In the genomic region with DNA sequence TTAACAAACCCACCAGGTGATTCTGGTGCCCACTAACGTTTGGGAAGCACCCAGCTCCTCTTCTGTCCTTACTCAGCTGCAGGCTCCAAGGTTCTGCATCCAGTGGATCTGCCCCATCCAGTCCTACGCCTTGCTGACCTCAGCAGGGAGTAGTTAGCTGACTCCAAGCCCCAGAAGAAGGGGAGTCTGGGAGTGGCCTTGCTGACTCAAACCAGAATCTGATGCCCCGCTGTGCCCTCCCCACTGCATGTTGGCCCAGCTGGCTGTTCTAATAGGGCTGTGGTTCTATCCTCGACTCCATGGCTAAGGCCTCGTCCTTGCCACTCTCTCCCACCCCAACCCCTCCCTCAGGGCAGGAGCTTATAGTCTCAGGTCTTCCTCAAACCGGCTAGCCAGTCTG, we compare ENCODE assay signal across 36 cellular contexts.
A peak's percentile ranks its signal among the peaks of the same experiment; 100 is the strongest.
DNase-seq lines count a peak whose midpoint lies in the region; ATAC-seq and TF ChIP-seq lines count a peak whose summit lies in the region.
"Had no signal": no experiment of that assay in that cellular context is flagged by ENCODE, and none has a peak within 500 bp of the region (broad histone marks: within the 10 kb centered on the region; RNA-seq: fewer than 3 reads in every experiment).

No MANE protein-coding gene starts in this region.

- no peak overlapping the region for H3K27ac Mint-ChIP-seq in WTC11
- no peak overlapping the region for H3K27ac Mint-ChIP-seq in activated naive CD4-positive, alpha-beta T cell treated with anti-CD3 and anti-CD28 coated beads, Interleukin-2, amount 10 ng/mL, durations not matched to agents 7 days and 5 days
- no peak overlapping the region for H3K27ac Mint-ChIP-seq in stimulated activated naive B cell treated with anti-CD40 and anti-IgM and Interleukin-4, amounts not matched to agents 10 μg/mL and 1 μg/mL and 100 μg/mL, for 72 hours
- H3K27ac Mint-ChIP-seq in activated naive CD4-positive, alpha-beta T cell treated with anti-CD3 and anti-CD28 coated beads, Interleukin-2, amount 50 U/mL, for 72 hours = no peak overlapping the region
- H3K27ac Mint-ChIP-seq: activated B cell treated with CpG ODN at 0.5 μM for 24 hours; activated CD4-positive, alpha-beta T cell treated with anti-CD3 and anti-CD28 coated beads, Interleukin-2, amount 10 ng/mL, durations not matched to agents 7 days and 5 days; activated naive CD8-positive, alpha-beta T cell; B cell; CD8-positive, alpha-beta T cell; effector memory CD8-positive, alpha-beta T cell had no signal

- H3K4me3 Mint-ChIP-seq in WTC11 = no peak overlapping the region
- H3K4me3 Mint-ChIP-seq in activated naive CD4-positive, alpha-beta T cell treated with anti-CD3 and anti-CD28 coated beads, Interleukin-2, amount 10 ng/mL, durations not matched to agents 7 days and 5 days = no peak overlapping the region
- H3K4me3 Mint-ChIP-seq in stimulated activated naive B cell treated with anti-CD40 and anti-IgM and Interleukin-4, amounts not matched to agents 10 μg/mL and 1 μg/mL and 100 μg/mL, for 72 hours = no peak overlapping the region
- H3K4me3 Mint-ChIP-seq: activated B cell treated with CpG ODN at 0.5 μM for 24 hours; activated CD4-positive, alpha-beta T cell treated with anti-CD3 and anti-CD28 coated beads, Interleukin-2, amount 10 ng/mL, durations not matched to agents 7 days and 5 days; activated naive CD8-positive, alpha-beta T cell; B cell; CD8-positive, alpha-beta T cell; effector memory CD8-positive, alpha-beta T cell had no signal

- no peaks in the 10 kb centered on the region; the same call in 1 of the 2 replicates for H3K4me1 Mint-ChIP-seq in WTC11
- H3K4me1 Mint-ChIP-seq in activated naive CD4-positive, alpha-beta T cell treated with anti-CD3 and anti-CD28 coated beads, Interleukin-2, amount 10 ng/mL, durations not matched to agents 7 days and 5 days = peaks cover 3% of the 10 kb centered on the region
- peaks cover 0 to 4% of the 10 kb centered on the region in 2 donors for H3K4me1 Mint-ChIP-seq in stimulated activated naive B cell treated with anti-CD40 and anti-IgM and Interleukin-4, amounts not matched to agents 10 μg/mL and 1 μg/mL and 100 μg/mL, for 72 hours

- no peak overlapping the region for H3K27ac ChIP-seq in foreskin keratinocyte
- H3K27ac ChIP-seq: GM23248, heart left ventricle, stomach had no signal

- H3K9me3 Mint-ChIP-seq in WTC11 = no peaks in the 10 kb centered on the region
- no peaks in the 10 kb centered on the region for H3K9me3 Mint-ChIP-seq in activated naive CD4-positive, alpha-beta T cell treated with anti-CD3 and anti-CD28 coated beads, Interleukin-2, amount 10 ng/mL, durations not matched to agents 7 days and 5 days
- H3K9me3 Mint-ChIP-seq in stimulated activated naive B cell treated with anti-CD40 and anti-IgM and Interleukin-4, amounts not matched to agents 10 μg/mL and 1 μg/mL and 100 μg/mL, for 72 hours = no peaks in the 10 kb centered on the region
- H3K9me3 Mint-ChIP-seq in activated naive CD4-positive, alpha-beta T cell treated with anti-CD3 and anti-CD28 coated beads, Interleukin-2, amount 50 U/mL, for 72 hours = no peaks in the 10 kb centered on the region
- H3K9me3 Mint-ChIP-seq: activated B cell treated with CpG ODN at 0.5 μM for 24 hours; activated CD4-positive, alpha-beta T cell treated with anti-CD3 and anti-CD28 coated beads, Interleukin-2, amount 10 ng/mL, durations not matched to agents 7 days and 5 days; CD8-positive, alpha-beta T cell; effector memory CD8-positive, alpha-beta T cell had no signal

- POLR2A ChIA-PET in WTC11 (lab: Charles Lee) = no interaction called here

- ATAC-seq in WTC11 = peak; percentile 41; the same call in 1 of the 2 replicates
- ATAC-seq in foreskin keratinocyte = peak; percentile 49
- no peak for ATAC-seq in stimulated activated naive B cell treated with anti-CD40 and anti-IgM and Interleukin-4, amounts not matched to agents 10 μg/mL and 1 μg/mL and 100 μg/mL, for 72 hours (replicated peaks)
- no peak for ATAC-seq in activated naive CD4-positive, alpha-beta T cell treated with anti-CD3 and anti-CD28 coated beads, Interleukin-2, amount 50 U/mL, for 72 hours
- ATAC-seq: CD8-positive, alpha-beta T cell; effector memory CD8-positive, alpha-beta T cell; heart left ventricle; HepG2; left ventricle myocardium superior; right cardiac atrium had no signal

- TF ChIP-seq CTCF in WTC11 (IDR thresholded peaks at IDR 0.05) (no peak), foreskin keratinocyte (conservative IDR thresholded peaks at IDR 0.05) (no peak)

- DNase-seq in Daoy (ENCODE audit: low read depth) = peak; percentile 90
- DNase-seq in MG63 = peak; percentile 89
- no peak for DNase-seq in WTC11 (ENCODE audit: low spot score)
- DNase-seq in foreskin keratinocyte = no peak
- DNase-seq in activated naive CD4-positive, alpha-beta T cell treated with anti-CD3 and anti-CD28 coated beads, Interleukin-2, amount 10 ng/mL, durations not matched to agents 7 days and 5 days = no peak
- DNase-seq in stimulated activated naive B cell treated with anti-CD40 and anti-IgM and Interleukin-4, amounts not matched to agents 10 μg/mL and 1 μg/mL and 100 μg/mL, for 72 hours = no peak
- no peak for DNase-seq in NCI-H2171 (lab: John Stamatoyannopoulos, UW)
- no peak for DNase-seq in activated naive CD4-positive, alpha-beta T cell treated with anti-CD3 and anti-CD28 coated beads, Interleukin-2, amount 50 U/mL, for 72 hours (ENCODE audit: low spot score in 2 of 2)
- DNase-seq: ACHN; activated B cell treated with CpG ODN at 0.5 μM for 24 hours; activated CD4-positive, alpha-beta T cell treated with anti-CD3 and anti-CD28 coated beads, Interleukin-2, amount 10 ng/mL, durations not matched to agents 7 days and 5 days; anterior cingulate cortex; caudate nucleus; CD8-positive, alpha-beta T cell; cortex of kidney; effector memory CD8-positive, alpha-beta T cell; EL; erythroblast; GM23248; heart left ventricle; Kasumi-1; kidney; left ventricle myocardium superior; NCI-H1048; NCI-H187; NCI-H2171 treated with DMSO at 0.1 percent for 48 hours; NCI-H524 treated with DMSO at 0.1 percent for 48 hours; NK-92 treated with Interleukin-12 subunit alpha and Interleukin-12 subunit beta, amount 100 ng/mL, for 24 hours; right cardiac atrium; SHP77 treated with DMSO at 0.1 percent for 48 hours; stimulated activated CD4-positive, alpha-beta T cell treated with anti-CD3 and anti-CD28 coated beads, Interleukin-2, amount 100 ng/mL, for 24 hours; stomach had no signal

- peaks cover 11% of the 10 kb centered on the region for H3K27me3 Mint-ChIP-seq in WTC11 (ENCODE audit: low read depth)
- no peaks in the 10 kb centered on the region for H3K27me3 Mint-ChIP-seq in activated naive CD4-positive, alpha-beta T cell treated with anti-CD3 and anti-CD28 coated beads, Interleukin-2, amount 10 ng/mL, durations not matched to agents 7 days and 5 days
- H3K27me3 Mint-ChIP-seq in stimulated activated naive B cell treated with anti-CD40 and anti-IgM and Interleukin-4, amounts not matched to agents 10 μg/mL and 1 μg/mL and 100 μg/mL, for 72 hours = peaks cover 0 to 9% of the 10 kb centered on the region in 2 donors
- H3K27me3 Mint-ChIP-seq: activated B cell treated with CpG ODN at 0.5 μM for 24 hours; activated naive CD8-positive, alpha-beta T cell; B cell; effector memory CD8-positive, alpha-beta T cell had no signal

- H3K36me3 Mint-ChIP-seq in WTC11 = no peaks in the 10 kb centered on the region
- no peaks in the 10 kb centered on the region for H3K36me3 Mint-ChIP-seq in activated naive CD4-positive, alpha-beta T cell treated with anti-CD3 and anti-CD28 coated beads, Interleukin-2, amount 10 ng/mL, durations not matched to agents 7 days and 5 days
- peaks cover 4 to 6% of the 10 kb centered on the region in 2 donors for H3K36me3 Mint-ChIP-seq in stimulated activated naive B cell treated with anti-CD40 and anti-IgM and Interleukin-4, amounts not matched to agents 10 μg/mL and 1 μg/mL and 100 μg/mL, for 72 hours
- H3K36me3 Mint-ChIP-seq in activated naive CD4-positive, alpha-beta T cell treated with anti-CD3 and anti-CD28 coated beads, Interleukin-2, amount 50 U/mL, for 72 hours = no peaks in the 10 kb centered on the region
- H3K36me3 Mint-ChIP-seq: activated naive CD8-positive, alpha-beta T cell; CD8-positive, alpha-beta T cell had no signal

- peaks cover 12% of the 10 kb centered on the region for H3K4me1 ChIP-seq in foreskin keratinocyte

- H3K27me3 ChIP-seq in MG63 (no peaks in the 10 kb centered on the region), foreskin keratinocyte (no peaks in the 10 kb centered on the region)
- H3K27me3 ChIP-seq: heart left ventricle, stomach had no signal

- no peaks in the 10 kb centered on the region for H3K9me3 ChIP-seq in MG63
- H3K9me3 ChIP-seq: heart left ventricle, stomach had no signal

- no peaks in the 10 kb centered on the region for H3K36me3 ChIP-seq in MG63
- H3K36me3 ChIP-seq: heart left ventricle, stomach had no signal

- H3K4me3 ChIP-seq in MG63 = no peak overlapping the region
- H3K4me3 ChIP-seq: GM23248, heart left ventricle, smooth muscle cell, stomach had no signal

- CTCF ChIA-PET in WTC11 (lab: Charles Lee) = interaction anchor here (1.2 kb wide), 1 partner anchor 26 kb away, joined by 3 read pairs; no protein-coding TSS in a partner anchor
- CTCF ChIA-PET in activated naive CD4-positive, alpha-beta T cell treated with anti-CD3 and anti-CD28 coated beads, Interleukin-2, amount 10 ng/mL, durations not matched to agents 7 days and 5 days (lab: Charles Lee) = no interaction called here

TF ChIP-seq in WTC11, 78 proteins besides CTCF, POLR2A, EP300 and RAD21:
- TF ChIP-seq TEAD1 (CRISPR knock-in tag; IDR thresholded peaks at IDR 0.05) (no peak), GTF2I (CRISPR knock-in tag; conservative IDR thresholded peaks at IDR 0.05) (no peak)

Comparison
In these comparisons a context has a peak if more than half of its experiments do, and no peak if none do; other contexts are left out.
1. DNase-seq: peak in Daoy (single experiment) and MG63 (single experiment); none in WTC11 (single experiment), foreskin keratinocyte (0 of 2), activated naive CD4-positive, alpha-beta T cell treated with anti-CD3 and anti-CD28 coated beads, Interleukin-2, amount 10 ng/mL, durations not matched to agents 7 days and 5 days (single experiment), stimulated activated naive B cell treated with anti-CD40 and anti-IgM and Interleukin-4, amounts not matched to agents 10 μg/mL and 1 μg/mL and 100 μg/mL, for 72 hours (single experiment), NCI-H2171 (single experiment) and activated naive CD4-positive, alpha-beta T cell treated with anti-CD3 and anti-CD28 coated beads, Interleukin-2, amount 50 U/mL, for 72 hours (0 of 2).
2. ATAC-seq: peak in WTC11 (single experiment) and foreskin keratinocyte (single experiment); none in stimulated activated naive B cell treated with anti-CD40 and anti-IgM and Interleukin-4, amounts not matched to agents 10 μg/mL and 1 μg/mL and 100 μg/mL, for 72 hours (0 of 2) and activated naive CD4-positive, alpha-beta T cell treated with anti-CD3 and anti-CD28 coated beads, Interleukin-2, amount 50 U/mL, for 72 hours (0 of 2).